ENCODE assay signal across 9 cellular contexts in genomic region chr17:17416400-17417360, GRCh38.
DNase-seq lines count a peak whose midpoint lies in the region; ATAC-seq, FAIRE-seq and TF ChIP-seq lines count a peak whose summit lies in the region.
"Had no signal": no experiment of that assay in that cellular context is flagged by ENCODE, and none has a peak within 500 bp of the region (broad histone marks: within the 10 kb centered on the region; RNA-seq: fewer than 3 reads in every experiment).

No MANE protein-coding gene starts in this region.

- no peak for TF ChIP-seq EP300 in A549 (IDR thresholded peaks at IDR 0.05)

- no peak for FAIRE-seq in A549 (lab: Jason Lieb, UNC)
- FAIRE-seq: GM12878 had no signal

- H3K27ac ChIP-seq in A549 = peak overlapping the region; percentile 76

- peaks cover 14% of the 10 kb centered on the region for H3K4me1 ChIP-seq in A549

- ATAC-seq in A549 = peak; percentile 59 to 74; a peak in 4 of 6 replicates
- peak; percentile 85 to 89 for ATAC-seq in activated CD4-positive, CD25-positive, alpha-beta regulatory T cell treated with anti-CD3 and anti-CD28 coated beads, Interleukin-2, amount 50 U/mL, for 24 hours
- ATAC-seq in GM21529 (IDR thresholded peaks at IDR 0.05; ENCODE audit: unreplicated experiment) = no peak

- H3K9me3 ChIP-seq in A549 = no peaks in the 10 kb centered on the region

- H3K4me2 ChIP-seq in A549 = peak overlapping the region; percentile 44

- TF ChIP-seq CTCF in A549 (IDR thresholded peaks at IDR 0.05) = no peak

- WGBS in A549 (ENCODE audit: missing lambda C conversion rate) = 77% methylated on average over 16 of the region's 16 CpGs

- no peak for TF ChIP-seq RAD21 in A549 (conservative IDR thresholded peaks at IDR 0.05 in 1 of 2, IDR thresholded peaks at IDR 0.05 in 1 of 2)

- no peak overlapping the region for H3K4me3 ChIP-seq in A549
- H3K4me3 ChIP-seq in skeletal muscle cell (ENCODE audit: low read depth, low read length) = no peak overlapping the region
- H3K4me3 ChIP-seq: GM12878 had no signal

- POLR2A ChIA-PET in A549 (lab: Yijun Ruan, JAX) = interaction anchor here (1.1 kb wide), 1 partner anchor 80 kb away, joined by 5 read pairs; the partner anchor contains the start of gene RASD1

- CTCF ChIA-PET in A549 (lab: Yijun Ruan, JAX) = interaction anchor here (0.7 to 1.8 kb wide), 10 partner anchors 20 to 196 kb away, joined by 3 to 6 read pairs (median 3); no protein-coding TSS in a partner anchor

- DNase-seq in A549 (ENCODE audit: low read depth in 1 of 2, low spot score in 1 of 2) (peak; percentile 41 to 81), HUDEP-2 (lab: John Stamatoyannopoulos, UW; ENCODE audit: unreplicated experiment in 76 of 76) (peak in 48 of 76 experiments; percentile 4 to 70 (median 31)), globus pallidus (ENCODE audit: low spot score) (peak; percentile 38), skeletal muscle cell (ENCODE audit: low read depth) (peak; percentile 64), cerebellar nuclear complex (lab: John Stamatoyannopoulos, UW) (no peak), NCI-H2107 (lab: John Stamatoyannopoulos, UW) (no peak)

- no peak for TF ChIP-seq POLR2A in A549 (IDR thresholded peaks at IDR 0.05; ENCODE audit: low read length)

TF ChIP-seq in A549, 52 proteins besides CTCF, POLR2A, EP300 and RAD21 (continues in another document):
- TF ChIP-seq CBX8 (IDR thresholded peaks at IDR 0.05) (no peak), GATA3 (IDR thresholded peaks at IDR 0.05; ENCODE audit: borderline replicate concordance) (no peak), EHMT2 (IDR thresholded peaks at IDR 0.05; ENCODE audit: low read depth) (no peak), NFE2L2 (conservative IDR thresholded peaks at IDR 0.05; ENCODE audit: low read length) (peak; percentile 84), RCOR1 (IDR thresholded peaks at IDR 0.05; ENCODE audit: low read depth, low read length) (no peak), EHF (CRISPR knock-in tag; IDR thresholded peaks at IDR 0.05) (peak; percentile 49; the same call in 1 of the 2 replicates), CBX2 (IDR thresholded peaks at IDR 0.05; ENCODE audit: borderline replicate concordance, low read depth) (no peak), ESRRA (IDR thresholded peaks at IDR 0.05; ENCODE audit: borderline replicate concordance, low read length) (no peak), ZC3H11A (IDR thresholded peaks at IDR 0.05) (no peak), POLR2AphosphoS2 (conservative IDR thresholded peaks at IDR 0.05; ENCODE audit: low read length) (no peak), SREBF2 (IDR thresholded peaks at IDR 0.05) (no peak), ZNF302 (CRISPR knock-in tag; IDR thresholded peaks at IDR 0.05) (peak; percentile 81), ZFP36 (IDR thresholded peaks at IDR 0.05; ENCODE audit: borderline replicate concordance, partially characterized antibody) (no peak), CHD4 (IDR thresholded peaks at IDR 0.05; ENCODE audit: borderline replicate concordance) (no peak), ELK1 (IDR thresholded peaks at IDR 0.05; ENCODE audit: low read depth, low read length) (no peak), TP53 (CRISPR knock-in tag; IDR thresholded peaks at IDR 0.05) (peak; percentile 74; the same call in 1 of the 2 replicates), CHD2 (IDR thresholded peaks at IDR 0.05; ENCODE audit: low read length, partially characterized antibody) (no peak), SMC3 (IDR thresholded peaks at IDR 0.05) (no peak), JUNB (IDR thresholded peaks at IDR 0.05) (no peak), HOXA7 (CRISPR knock-in tag; IDR thresholded peaks at IDR 0.05) (peak; percentile 49; the same call in 1 of the 2 replicates), HDAC2 (IDR thresholded peaks at IDR 0.05) (no peak), FOSB (CRISPR knock-in tag; IDR thresholded peaks at IDR 0.05) (peak; percentile 36; the same call in 1 of the 2 replicates), ZSCAN20 (CRISPR knock-in tag; IDR thresholded peaks at IDR 0.05) (peak; percentile 82; the same call in 1 of the 2 replicates), KDM1A (IDR thresholded peaks at IDR 0.05; ENCODE audit: low read depth) (no peak), HOXB13 (CRISPR knock-in tag; IDR thresholded peaks at IDR 0.05; ENCODE audit: low read depth) (peak; percentile 84; the same call in 1 of the 2 replicates), HEYL (CRISPR knock-in tag; IDR thresholded peaks at IDR 0.05) (peak; percentile 88), RFX5 (IDR thresholded peaks at IDR 0.05) (no peak), TFCP2L1 (CRISPR knock-in tag; IDR thresholded peaks at IDR 0.05) (no peak), PHF8 (IDR thresholded peaks at IDR 0.05; ENCODE audit: borderline replicate concordance, low read depth) (no peak), CEBPB (IDR thresholded peaks at IDR 0.05) (no peak), ATOH8 (CRISPR knock-in tag; IDR thresholded peaks at IDR 0.05; ENCODE audit: low read depth) (peak; percentile 89), HOXB5 (CRISPR knock-in tag; IDR thresholded peaks at IDR 0.05) (peak; percentile 93), BHLHE40 (IDR thresholded peaks at IDR 0.05; ENCODE audit: low read depth, low read length) (no peak), RARB (CRISPR knock-in tag; IDR thresholded peaks at IDR 0.05) (peak; percentile 67), MAFK (IDR thresholded peaks at IDR 0.05; ENCODE audit: partially characterized antibody) (peak; percentile 86), FOSL2 (IDR thresholded peaks at IDR 0.05) (no peak), FOSL2 (CRISPR knock-in tag; IDR thresholded peaks at IDR 0.05) (peak; percentile 43), RNF2 (IDR thresholded peaks at IDR 0.05; ENCODE audit: borderline replicate concordance, low read depth) (no peak), PBX3 (IDR thresholded peaks at IDR 0.05) (no peak), KDM5A (IDR thresholded peaks at IDR 0.05) (no peak), NPAS2 (CRISPR knock-in tag; IDR thresholded peaks at IDR 0.05; ENCODE audit: borderline replicate concordance) (no peak; the same call in 1 of the 2 replicates), JUN (IDR thresholded peaks at IDR 0.05) (peak in 1 of 2 experiments; percentile 25; a peak in 1 of 5 replicates), FOXS1 (CRISPR knock-in tag; IDR thresholded peaks at IDR 0.05) (peak; percentile 80)
- TF ChIP-seq, protein P1, sequence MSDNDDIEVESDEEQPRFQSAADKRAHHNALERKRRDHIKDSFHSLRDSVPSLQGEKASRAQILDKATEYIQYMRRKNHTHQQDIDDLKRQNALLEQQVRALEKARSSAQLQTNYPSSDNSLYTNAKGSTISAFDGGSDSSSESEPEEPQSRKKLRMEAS (IDR thresholded peaks at IDR 0.05) = peak; percentile 91
- TF ChIP-seq, protein P2, sequence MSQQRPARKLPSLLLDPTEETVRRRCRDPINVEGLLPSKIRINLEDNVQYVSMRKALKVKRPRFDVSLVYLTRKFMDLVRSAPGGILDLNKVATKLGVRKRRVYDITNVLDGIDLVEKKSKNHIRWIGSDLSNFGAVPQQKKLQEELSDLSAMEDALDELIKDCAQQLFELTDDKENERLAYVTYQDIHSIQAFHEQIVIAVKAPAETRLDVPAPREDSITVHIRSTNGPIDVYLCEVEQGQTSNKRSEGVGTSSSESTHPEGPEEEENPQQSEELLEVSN (IDR thresholded peaks at IDR 0.05; ENCODE audit: borderline replicate concordance, low read depth) = peak; percentile 80
- TF ChIP-seq, protein P3, sequence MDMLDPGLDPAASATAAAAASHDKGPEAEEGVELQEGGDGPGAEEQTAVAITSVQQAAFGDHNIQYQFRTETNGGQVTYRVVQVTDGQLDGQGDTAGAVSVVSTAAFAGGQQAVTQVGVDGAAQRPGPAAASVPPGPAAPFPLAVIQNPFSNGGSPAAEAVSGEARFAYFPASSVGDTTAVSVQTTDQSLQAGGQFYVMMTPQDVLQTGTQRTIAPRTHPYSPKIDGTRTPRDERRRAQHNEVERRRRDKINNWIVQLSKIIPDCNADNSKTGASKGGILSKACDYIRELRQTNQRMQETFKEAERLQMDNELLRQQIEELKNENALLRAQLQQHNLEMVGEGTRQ (IDR thresholded peaks at IDR 0.05) = no peak
- TF ChIP-seq, protein P4, sequence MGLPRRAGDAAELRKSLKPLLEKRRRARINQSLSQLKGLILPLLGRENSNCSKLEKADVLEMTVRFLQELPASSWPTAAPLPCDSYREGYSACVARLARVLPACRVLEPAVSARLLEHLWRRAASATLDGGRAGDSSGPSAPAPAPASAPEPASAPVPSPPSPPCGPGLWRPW (IDR thresholded peaks at IDR 0.05) = no peak

Comparison
In these comparisons a context has a peak if more than half of its experiments do, and no peak if none do; other contexts are left out.
1. DNase-seq: peak in A549 (2 of 2), HUDEP-2 (48 of 76), globus pallidus (single experiment) and skeletal muscle cell (single experiment); none in cerebellar nuclear complex (0 of 2) and NCI-H2107 (single experiment).